Comparison of ENCODE assay signal across 1 cellular context in genomic region chr2:37344453-37345361, GRCh38.
TF ChIP-seq lines count a peak whose summit lies in the region.

TSS of gene QPCT (plus strand) at chr2:37344630. CDS start at chr2:37344732, 102 bp downstream.

TF ChIP-seq in HEK293, 187 proteins besides CTCF, POLR2A, EP300 and RAD21 (continued from another document):
- TF ChIP-seq OSR2 (tag by site-specific recombination; IDR thresholded peaks at IDR 0.05) = no peak
- no peak for TF ChIP-seq HOXC10 (CRISPR knock-in tag; IDR thresholded peaks at IDR 0.05)
- peak; percentile 91 for TF ChIP-seq ZBTB48 (tag by site-specific recombination; IDR thresholded peaks at IDR 0.05)
- no peak for TF ChIP-seq TSHZ1 (tag by site-specific recombination; IDR thresholded peaks at IDR 0.05; ENCODE audit: borderline replicate concordance)
- TF ChIP-seq ZNF692 (tag by site-specific recombination; IDR thresholded peaks at IDR 0.05) = peak; percentile 39; the same call in 1 of the 2 replicates
- no peak for TF ChIP-seq ZNF174 (tag by site-specific recombination; IDR thresholded peaks at IDR 0.05)
- TF ChIP-seq ZNF37A (tag by site-specific recombination; IDR thresholded peaks at IDR 0.05) = no peak
- TF ChIP-seq EGR2 (tag by site-specific recombination; IDR thresholded peaks at IDR 0.05; ENCODE audit: low read depth) = 0 out of 2 replicates have a peak, but pooled peaks have one; percentile 9
- TF ChIP-seq ZNF776 (tag by site-specific recombination; IDR thresholded peaks at IDR 0.05; ENCODE audit: borderline replicate concordance) = no peak
- TF ChIP-seq ZBTB10 (tag by site-specific recombination; IDR thresholded peaks at IDR 0.05) = peak; percentile 72
- 0 out of 2 replicates have a peak, but pooled peaks have one; percentile 12 for TF ChIP-seq INSM2 (tag by site-specific recombination; IDR thresholded peaks at IDR 0.05)
- TF ChIP-seq ZNF114 (tag by site-specific recombination; IDR thresholded peaks at IDR 0.05) = no peak
- TF ChIP-seq ZNF423 (tag by site-specific recombination; IDR thresholded peaks at IDR 0.05) = peak; percentile 91
- peak; percentile 44; the same call in 1 of the 2 replicates for TF ChIP-seq KLF9 (tag by site-specific recombination; IDR thresholded peaks at IDR 0.05; ENCODE audit: low read depth)
- TF ChIP-seq ZNF2 (tag by site-specific recombination; IDR thresholded peaks at IDR 0.05) = peak; percentile 75
- TF ChIP-seq ZNF335 (tag by site-specific recombination; conservative IDR thresholded peaks at IDR 0.05) = peak; percentile 97
- peak; percentile 40; the same call in 1 of the 2 replicates for TF ChIP-seq SCRT1 (tag by site-specific recombination; IDR thresholded peaks at IDR 0.05; ENCODE audit: borderline replicate concordance)
- no peak for TF ChIP-seq ZBTB44 (tag by site-specific recombination; IDR thresholded peaks at IDR 0.05)
- 0 out of 2 replicates have a peak, but pooled peaks have one; percentile 17 for TF ChIP-seq ZNF324 (tag by site-specific recombination; IDR thresholded peaks at IDR 0.05)
- TF ChIP-seq GLIS1 (tag by site-specific recombination; IDR thresholded peaks at IDR 0.05) = peak; percentile 98
- TF ChIP-seq ZNF416 (tag by site-specific recombination; IDR thresholded peaks at IDR 0.05) = no peak
- TF ChIP-seq TCF7L2 (IDR thresholded peaks at IDR 0.05; ENCODE audit: borderline replicate concordance, low read depth, low read length) = no peak
- peak; percentile 55; the same call in 1 of the 2 replicates for TF ChIP-seq IKZF3 (tag by site-specific recombination; IDR thresholded peaks at IDR 0.05)
- TF ChIP-seq ZNF211 (tag by site-specific recombination; IDR thresholded peaks at IDR 0.05; ENCODE audit: low read depth) = no peak
- 0 out of 2 replicates have a peak, but pooled peaks have one; percentile 10 for TF ChIP-seq ZSCAN30 (tag by site-specific recombination; IDR thresholded peaks at IDR 0.05)
- TF ChIP-seq PRDM1 (tag by site-specific recombination; IDR thresholded peaks at IDR 0.05) = no peak
- TF ChIP-seq GLI2 (tag by site-specific recombination; IDR thresholded peaks at IDR 0.05; ENCODE audit: borderline replicate concordance, low read depth) = no peak
- peak; percentile 90 for TF ChIP-seq SCRT2 (tag by site-specific recombination; IDR thresholded peaks at IDR 0.05)
- TF ChIP-seq ZBTB1 (tag by site-specific recombination; IDR thresholded peaks at IDR 0.05) = no peak
- peak; percentile 99 for TF ChIP-seq ZBTB20 (tag by site-specific recombination; IDR thresholded peaks at IDR 0.05)
- TF ChIP-seq ZNF600 (tag by site-specific recombination; IDR thresholded peaks at IDR 0.05) = peak; percentile 87
- peak; percentile 60 for TF ChIP-seq ZBTB17 (tag by site-specific recombination; IDR thresholded peaks at IDR 0.05)
- TF ChIP-seq ZNF529 (tag by site-specific recombination; IDR thresholded peaks at IDR 0.05; ENCODE audit: insufficient replicate concordance) = no peak
- no peak for TF ChIP-seq ZSCAN23 (tag by site-specific recombination; IDR thresholded peaks at IDR 0.05)
- no peak for TF ChIP-seq ZSCAN16 (tag by site-specific recombination; IDR thresholded peaks at IDR 0.05)
- peak; percentile 9; the same call in 1 of the 2 replicates for TF ChIP-seq ZXDB (tag by site-specific recombination; IDR thresholded peaks at IDR 0.05)
- peak; percentile 63 for TF ChIP-seq ZNF629 (tag by site-specific recombination; IDR thresholded peaks at IDR 0.05)
- TF ChIP-seq KLF8 (tag by site-specific recombination; IDR thresholded peaks at IDR 0.05) = peak; percentile 52; the same call in 1 of the 2 replicates
- no peak for TF ChIP-seq ZNF302 (tag by site-specific recombination; IDR thresholded peaks at IDR 0.05; ENCODE audit: low read depth)
- peak; percentile 14; the same call in 1 of the 2 replicates for TF ChIP-seq ZNF777 (tag by site-specific recombination; IDR thresholded peaks at IDR 0.05; ENCODE audit: borderline replicate concordance)
- peak; percentile 63 for TF ChIP-seq PRDM10 (tag by site-specific recombination; IDR thresholded peaks at IDR 0.05)
- TF ChIP-seq GLIS2 (tag by site-specific recombination; IDR thresholded peaks at IDR 0.05) = peak; percentile 96
- TF ChIP-seq ZBTB7A (tag by site-specific recombination; IDR thresholded peaks at IDR 0.05; ENCODE audit: low read depth) = no peak
- peak; percentile 93 for TF ChIP-seq ZBTB26 (tag by site-specific recombination; optimal IDR thresholded peaks at IDR 0.05)
- no peak for TF ChIP-seq ZBTB21 (tag by site-specific recombination; IDR thresholded peaks at IDR 0.05)
- TF ChIP-seq KLF17 (tag by site-specific recombination; IDR thresholded peaks at IDR 0.05) = peak; percentile 57
- no peak for TF ChIP-seq ZNF548 (tag by site-specific recombination; IDR thresholded peaks at IDR 0.05)
- peak; percentile 28; the same call in 1 of the 2 replicates for TF ChIP-seq KLF10 (tag by site-specific recombination; IDR thresholded peaks at IDR 0.05)
- peak; percentile 73 for TF ChIP-seq SP2 (tag by site-specific recombination; IDR thresholded peaks at IDR 0.05)
- TF ChIP-seq ZFP37 (tag by site-specific recombination; IDR thresholded peaks at IDR 0.05) = peak; percentile 86
- no peak for TF ChIP-seq ZNF169 (tag by site-specific recombination; IDR thresholded peaks at IDR 0.05)
- no peak for TF ChIP-seq ZNF354C (tag by site-specific recombination; IDR thresholded peaks at IDR 0.05; ENCODE audit: borderline replicate concordance, low read depth)
- peak; percentile 61; the same call in 1 of the 2 replicates for TF ChIP-seq ZEB2 (tag by site-specific recombination; IDR thresholded peaks at IDR 0.05)
TF ChIP-seq in HEK293: peak in this region for 39.
